Comparison of ENCODE assay signal across 18 cellular contexts in the genomic region with DNA sequence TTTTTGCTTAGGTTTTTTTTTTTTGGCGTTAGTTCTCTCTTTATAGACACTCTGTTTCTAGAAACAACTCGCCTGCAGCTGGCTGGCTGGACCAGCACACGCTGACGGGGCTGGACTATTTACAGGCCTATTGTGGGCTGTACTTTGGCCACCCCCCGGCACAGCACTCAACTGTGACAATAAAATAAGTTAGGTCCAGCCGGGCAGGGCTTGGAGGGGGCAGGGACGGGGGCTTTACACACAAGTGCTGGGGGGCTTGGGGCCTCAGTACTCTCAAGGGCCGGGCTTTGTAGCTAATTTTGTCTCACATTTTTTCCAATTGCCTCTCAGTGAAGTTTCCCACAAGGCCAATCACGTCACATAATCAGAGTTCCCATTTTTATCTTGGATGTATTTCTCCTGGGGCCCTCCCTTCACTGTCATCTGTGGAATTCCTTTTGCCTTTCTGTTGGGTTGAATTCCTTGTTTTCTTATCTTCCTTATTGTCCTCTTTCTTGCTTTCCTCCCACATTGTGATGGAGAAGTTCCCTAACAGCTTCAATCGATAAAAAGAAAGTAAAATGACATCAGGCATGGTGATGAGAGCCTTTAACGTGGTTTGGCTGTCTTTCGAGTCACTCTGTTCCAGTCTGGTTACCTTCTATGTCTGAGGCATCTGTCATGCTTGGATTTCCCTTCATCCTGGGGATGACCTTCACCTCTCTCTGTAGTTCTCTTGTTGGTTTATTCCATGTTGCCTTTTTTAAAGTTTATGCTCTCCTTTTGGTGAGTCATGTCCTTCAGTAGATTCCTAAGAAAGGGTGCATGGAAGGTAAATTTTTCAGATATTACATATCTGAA. TPM values are rescaled to one million over a fixed set of nuclear protein-coding genes. Genes with fewer than 3 reads are reported as not detected.
DNase-seq lines count a peak whose midpoint lies in the region; ATAC-seq and TF ChIP-seq lines count a peak whose summit lies in the region.
"Had no signal": no experiment of that assay in that cellular context is flagged by ENCODE, and none has a peak within 500 bp of the region (broad histone marks: within the 10 kb centered on the region; RNA-seq: fewer than 3 reads in every experiment).

No MANE protein-coding gene starts in this region.

- no peaks in the 10 kb centered on the region for H3K27me3 Mint-ChIP-seq in H9 (ENCODE audit: low read depth)
- H3K27me3 Mint-ChIP-seq: activated CD8-positive, alpha-beta memory T cell treated with anti-CD3 and anti-CD28 coated beads, Interleukin-2, amount 10 ng/mL, durations not matched to agents 7 days and 5 days had no signal

- peak overlapping the region in 2 of 3 experiments; percentile 61 to 84; a peak in 6 of 7 replicates for H3K27ac Mint-ChIP-seq in H9
- H3K27ac Mint-ChIP-seq: activated CD8-positive, alpha-beta memory T cell treated with anti-CD3 and anti-CD28 coated beads, Interleukin-2, amount 10 ng/mL, durations not matched to agents 7 days and 5 days had no signal

- H3K4me3 ChIP-seq in cardiac fibroblast (replicated peaks in 1 of 2; ENCODE audit: low read depth in 2 of 2, low read length in 2 of 2) (no peak overlapping the region), iPS-20b (ENCODE audit: low read length) (peak overlapping the region; percentile 7; the same call in 1 of the 2 replicates)
- H3K4me3 ChIP-seq: lung, SJSA1, upper lobe of left lung had no signal

- H2BK5ac ChIP-seq in H9 (ENCODE audit: insufficient read length, low read length): no peak overlapping the region

- H3K9me3 Mint-ChIP-seq in H9: no peaks in the 10 kb centered on the region

- H3K23me2 ChIP-seq in H9 (ENCODE audit: insufficient read length, low read depth, low read length, poor library complexity, severe bottlenecking): no peaks in the 10 kb centered on the region

- H2AFZ ChIP-seq in H9 (ENCODE audit: low read length): no peak overlapping the region

- peaks cover 33 to 36% of the 10 kb centered on the region in 2 experiments for H3K4me1 Mint-ChIP-seq in H9
- H3K4me1 Mint-ChIP-seq: activated CD8-positive, alpha-beta memory T cell treated with anti-CD3 and anti-CD28 coated beads, Interleukin-2, amount 10 ng/mL, durations not matched to agents 7 days and 5 days had no signal

- no peak overlapping the region for H4K8ac ChIP-seq in H9 (replicated peaks; ENCODE audit: insufficient read length, low read depth, low read length)

- H3K9ac ChIP-seq in H9 (ENCODE audit: extremely low read depth, insufficient read length, low read length) (no peak overlapping the region), iPS-20b (ENCODE audit: low read depth, low read length) (no peak overlapping the region)

- no peak overlapping the region for H3K23ac ChIP-seq in H9 (ENCODE audit: insufficient read length, low read depth, low read length)

- H4K91ac ChIP-seq in H9 (ENCODE audit: insufficient read length, low read depth, low read length): no peak overlapping the region

- no peak overlapping the region for H2BK120ac ChIP-seq in H9 (ENCODE audit: low read depth, low read length, poor library complexity, severe bottlenecking)

- TF ChIP-seq CTCF in H9 (conservative IDR thresholded peaks at IDR 0.05) (no peak), cardiac fibroblast (IDR thresholded peaks at IDR 0.05; ENCODE audit: low read depth, low read length) (no peak)

- no CpG with 5 or more reads among the region's 12 CpGs for WGBS in H9 (ENCODE audit: extremely low coverage, insufficient read length, low lambda C conversion rate)

- no peak overlapping the region for H2BK12ac ChIP-seq in H9 (ENCODE audit: insufficient read length, low read depth, low read length)

- DNase-seq in H9: no peak
- DNase-seq in cardiac fibroblast (ENCODE audit: low read depth in 2 of 2): peak; percentile 22 to 50
- DNase-seq in sciatic nerve (ENCODE audit: low spot score): no peak
- DNase-seq in SK-N-DZ (ENCODE audit: low spot score): no peak
- no peak for DNase-seq in DMS79 (lab: John Stamatoyannopoulos, UW)
- DNase-seq in NCI-H2171 treated with DMSO at 0.1 percent for 48 hours (lab: John Stamatoyannopoulos, UW): no peak
- DNase-seq: activated CD8-positive, alpha-beta memory T cell treated with anti-CD3 and anti-CD28 coated beads, Interleukin-2, amount 10 ng/mL, durations not matched to agents 7 days and 5 days; activated naive CD4-positive, alpha-beta T cell treated with Interleukin-2 at 50 U/mL for 16 hours; cerebellar nuclear complex; hippocampal formation; MM.1S; NCI-H2081 treated with DMSO at 0.1 percent for 48 hours; occipital lobe had no signal

- H3K18ac ChIP-seq in H9 (ENCODE audit: insufficient read length, low read depth, low read length): no peak overlapping the region

- H3K79me1 ChIP-seq in H9 (ENCODE audit: insufficient read depth, low read depth, low read length, poor library complexity, severe bottlenecking): no peaks in the 10 kb centered on the region

- no peak overlapping the region for H3K56ac ChIP-seq in H9 (ENCODE audit: insufficient read length, low read depth, low read length)

- peak; percentile 81 for ATAC-seq in sciatic nerve
- no peak for ATAC-seq in HG03196 (IDR thresholded peaks at IDR 0.05; ENCODE audit: unreplicated experiment)
- ATAC-seq: activated CD8-positive, alpha-beta memory T cell treated with anti-CD3 and anti-CD28 coated beads, Interleukin-2, amount 10 ng/mL, durations not matched to agents 7 days and 5 days had no signal

- peaks cover 8% of the 10 kb centered on the region for H3K4me1 ChIP-seq in H9 (ENCODE audit: insufficient read depth, low read length)
- H3K4me1 ChIP-seq in iPS-20b (ENCODE audit: insufficient read depth, low read length): peaks cover 16% of the 10 kb centered on the region
- H3K4me1 ChIP-seq: SJSA1, upper lobe of left lung had no signal

- no peak overlapping the region for H3K14ac ChIP-seq in H9 (ENCODE audit: insufficient read depth, low read length)

- no peak overlapping the region for H3T11ph ChIP-seq in H9 (ENCODE audit: low read length)

- no peak overlapping the region for H2BK15ac ChIP-seq in H9 (ENCODE audit: low read depth, low read length)

- H3K27me3 ChIP-seq in H9 (ENCODE audit: insufficient read depth, low read length) (no peaks in the 10 kb centered on the region), iPS-20b (ENCODE audit: insufficient read depth, low read length) (no peaks in the 10 kb centered on the region)
- H3K27me3 ChIP-seq: SJSA1, upper lobe of left lung had no signal

- H3K9me3 ChIP-seq in H9 (ENCODE audit: control insufficient read depth, low read depth, low read length): no peaks in the 10 kb centered on the region
- H3K9me3 ChIP-seq in iPS-20b (ENCODE audit: insufficient read depth, low read depth, low read length): no peaks in the 10 kb centered on the region; the same call in 1 of the 2 replicates
- H3K9me3 ChIP-seq: SJSA1, upper lobe of left lung had no signal

- intact Hi-C loops in sciatic nerve (cut with DNase I): no loop called here

- no peaks in the 10 kb centered on the region for H3K36me3 Mint-ChIP-seq in H9 (ENCODE audit: insufficient read depth in 1 of 3, low read depth in 3 of 3)
- H3K36me3 Mint-ChIP-seq: activated CD8-positive, alpha-beta memory T cell treated with anti-CD3 and anti-CD28 coated beads, Interleukin-2, amount 10 ng/mL, durations not matched to agents 7 days and 5 days had no signal

- H3K4ac ChIP-seq in H9 (ENCODE audit: low read depth, low read length): no peak overlapping the region

- H4K20me1 ChIP-seq in H9 (ENCODE audit: control insufficient read depth, insufficient read depth, insufficient read length): no peaks in the 10 kb centered on the region

- no peaks in the 10 kb centered on the region for H3K79me2 ChIP-seq in H9 (ENCODE audit: insufficient read depth, low read length)

- H2BK20ac ChIP-seq in H9 (ENCODE audit: low read depth, low read length, poor library complexity, severe bottlenecking): no peak overlapping the region

- H3K4me3 Mint-ChIP-seq in H9: no peak overlapping the region
- H3K4me3 Mint-ChIP-seq: activated CD8-positive, alpha-beta memory T cell treated with anti-CD3 and anti-CD28 coated beads, Interleukin-2, amount 10 ng/mL, durations not matched to agents 7 days and 5 days had no signal

- no peak overlapping the region for H3K4me2 ChIP-seq in H9 (ENCODE audit: insufficient read depth, insufficient read length, low read length)

- H3K36me3 ChIP-seq in iPS-20b (ENCODE audit: insufficient read depth, low read depth, low read length): no peaks in the 10 kb centered on the region
- H3K36me3 ChIP-seq: SJSA1, upper lobe of left lung had no signal

- no peak overlapping the region for H2AK5ac ChIP-seq in H9 (ENCODE audit: insufficient read length, low read length)

- H3K27ac ChIP-seq in H9 (ENCODE audit: insufficient read length, low read depth, low read length) (no peak overlapping the region), iPS-20b (ENCODE audit: low read length) (peak overlapping the region; percentile 17)
- H3K27ac ChIP-seq: SJSA1, upper lobe of left lung had no signal

- H4K5ac ChIP-seq in H9 (ENCODE audit: insufficient read length, low read depth, low read length): no peak overlapping the region

RNA-seq across cellular contexts. Expression of a gene that starts 44.1 kb away (rescaled TPM):
- 20.6 and 23.9 TPM in 2 replicates for total RNA-seq in H9 (2021)
- total RNA-seq in sciatic nerve: 19.5 TPM
- polyA plus RNA-seq in SK-N-DZ (2014; cell fraction: cytosol; rRNA removed): 24.8 and 27.4 TPM in 2 replicates
- polyA plus RNA-seq in SK-N-DZ (2014; cell fraction: nucleus; rRNA removed): 18.6 and 22.5 TPM in 2 replicates

Comparison
In these comparisons a context has a peak if more than half of its experiments do, and no peak if none do; other contexts are left out.
1. DNase-seq: peak in cardiac fibroblast (2 of 2); none in H9 (single experiment), sciatic nerve (single experiment), SK-N-DZ (single experiment), DMS79 (single experiment) and NCI-H2171 treated with DMSO at 0.1 percent for 48 hours (single experiment).